In the genomic region with DNA sequence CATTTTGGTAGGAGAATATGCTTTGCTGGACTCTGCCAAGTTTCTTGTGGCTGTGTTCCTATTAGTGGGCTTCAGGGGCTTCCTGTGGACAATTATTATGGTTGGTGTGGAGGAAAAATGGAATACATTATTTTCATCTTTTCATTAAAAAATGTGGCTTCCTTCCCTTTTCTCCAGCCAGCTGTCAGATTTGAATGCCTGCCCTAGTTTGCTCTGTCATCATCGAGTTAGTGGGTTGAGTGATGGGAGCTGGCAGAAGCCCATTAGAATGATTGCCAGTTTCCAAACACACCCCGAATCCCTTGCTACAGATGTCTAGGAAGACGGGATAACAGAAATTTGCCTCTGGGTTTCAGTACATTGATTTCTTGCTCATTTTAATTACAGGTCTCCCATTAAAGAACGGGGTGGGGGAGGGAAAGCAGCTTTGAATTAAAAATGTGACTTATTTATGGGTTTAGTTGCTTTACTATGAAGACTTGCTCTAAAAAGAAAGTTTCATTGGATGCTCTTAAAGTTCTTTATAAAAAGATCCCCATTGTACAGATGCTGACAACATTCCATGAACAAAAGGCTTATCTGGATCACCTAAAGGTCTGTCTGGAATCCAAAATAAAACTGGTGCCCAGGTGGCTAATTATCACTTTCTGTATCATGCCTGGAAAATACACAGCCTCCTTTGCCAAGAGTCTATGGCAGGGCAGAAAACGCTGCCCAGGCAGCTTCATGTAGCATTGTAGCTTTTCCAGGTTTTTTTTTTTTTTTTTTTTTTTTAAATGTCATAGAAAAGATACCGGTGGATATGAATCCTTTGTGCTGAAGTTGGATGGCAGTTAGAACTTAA, we compare ENCODE assay signal across 1 cellular context.
TF ChIP-seq lines count a peak whose summit lies in the region.

No MANE protein-coding gene starts in this region.

TF ChIP-seq in SK-N-SH, 30 proteins besides CTCF, POLR2A, EP300 and RAD21 (continued from another document):
- no peak for TF ChIP-seq RXRA (IDR thresholded peaks at IDR 0.05; ENCODE audit: borderline replicate concordance, low read depth)
